Comparison of ENCODE assay signal across 17 cellular contexts in the genomic region with DNA sequence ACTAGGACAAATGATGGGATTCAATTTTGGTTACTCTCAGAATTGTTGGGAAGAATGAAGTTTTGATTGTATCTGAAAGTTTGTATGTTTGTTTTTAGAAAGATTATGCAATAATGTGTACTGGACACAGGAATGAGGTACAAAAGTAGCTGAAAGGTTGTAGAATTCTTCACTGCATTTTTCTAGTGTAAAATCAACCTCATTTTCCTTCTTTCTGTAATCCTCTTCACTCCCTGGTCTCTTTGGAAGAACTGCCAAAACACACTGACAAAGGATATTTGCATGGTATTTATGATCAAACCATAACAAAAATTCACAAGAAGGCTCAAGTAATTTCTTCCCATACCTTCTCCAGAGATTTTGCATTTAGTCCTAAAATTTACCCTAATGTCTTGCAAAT.
A peak's percentile ranks its signal among the peaks of the same experiment; 100 is the strongest.
DNase-seq lines count a peak whose midpoint lies in the region; ATAC-seq, FAIRE-seq and TF ChIP-seq lines count a peak whose summit lies in the region.
"Had no signal": no experiment of that assay in that cellular context is flagged by ENCODE, and none has a peak within 500 bp of the region (broad histone marks: within the 10 kb centered on the region; RNA-seq: fewer than 3 reads in every experiment).

No MANE protein-coding gene starts in this region.

- CTCF ChIA-PET in Caco-2 (lab: Charles Lee): no interaction called here

- POLR2A ChIA-PET in Caco-2 (lab: Charles Lee): no interaction called here

- intact Hi-C loops in CD14-positive monocyte (cut with micrococcal nuclease) (no loop called here), Caco-2 (cut with micrococcal nuclease; ENCODE audit: unreplicated experiment) (no loop called here)
- intact Hi-C loops in activated T-helper 2 cell treated with anti-CD3 and anti-CD28 coated beads, Interferon-gamma antibody, Interleukin-2, Interleukin-4, amounts not matched to agents 10 μg/mL and 5 μg/mL and 100 μg/mL, durations not matched to agents 14 hours and 24 hours and 36 hours (cut with micrococcal nuclease): no loop called here

- no peak overlapping the region for H3K27ac ChIP-seq in astrocyte (ENCODE audit: low read depth, low read length)
- H3K27ac ChIP-seq: KMS-11 had no signal

- no peak for TF ChIP-seq CTCF in CD14-positive monocyte (IDR thresholded peaks at IDR 0.05)
- no peak for TF ChIP-seq CTCF in astrocyte (IDR thresholded peaks at IDR 0.05; ENCODE audit: insufficient read depth, low read depth, low read length)
- TF ChIP-seq CTCF in nephron progenitor cell (IDR thresholded peaks at IDR 0.05): no peak
- TF ChIP-seq CTCF in Caco-2 (IDR thresholded peaks at IDR 0.05; ENCODE audit: insufficient read depth in 1 of 2, low read depth in 1 of 2, low read length in 1 of 2, severe bottlenecking in 1 of 2, unreplicated experiment in 1 of 2): no peak

- H3K4me1 Mint-ChIP-seq in CD14-positive monocyte (peaks cover 33% of the 10 kb centered on the region), astrocyte (ENCODE audit: low read depth, unreplicated experiment) (peaks cover 18% of the 10 kb centered on the region), nephron progenitor cell (peaks cover 8% of the 10 kb centered on the region), Caco-2 (ENCODE audit: low read depth, unreplicated experiment) (no peaks in the 10 kb centered on the region)
- H3K4me1 Mint-ChIP-seq in effector memory CD8-positive, alpha-beta T cell (ENCODE audit: low read depth in 2 of 2): peaks cover 7 to 42% of the 10 kb centered on the region in 2 donors
- H3K4me1 Mint-ChIP-seq in activated T-helper 2 cell treated with anti-CD3 and anti-CD28 coated beads, Interferon-gamma antibody, Interleukin-2, Interleukin-4, amounts not matched to agents 10 μg/mL and 5 μg/mL and 100 μg/mL, durations not matched to agents 14 hours and 24 hours and 36 hours (ENCODE audit: low read depth): peaks cover 21% of the 10 kb centered on the region
- peaks cover 10% of the 10 kb centered on the region for H3K4me1 Mint-ChIP-seq in stimulated activated naive CD8-positive, alpha-beta T cell treated with anti-CD3 and anti-CD28 coated beads, Interleukin-15, amount 100 ng/mL, for 72 hours

- H3K27me3 ChIP-seq in astrocyte (ENCODE audit: insufficient read depth, low read length) (no peaks in the 10 kb centered on the region), Caco-2 (replicated peaks; ENCODE audit: control insufficient read depth, insufficient read depth, low read length) (no peaks in the 10 kb centered on the region; the same call in 1 of the 2 replicates)

- H3K9ac ChIP-seq in astrocyte (ENCODE audit: low read length): no peak overlapping the region
- H3K9ac ChIP-seq: KMS-11 had no signal

- H2AFZ ChIP-seq in astrocyte (ENCODE audit: low read depth, low read length): no peak overlapping the region

- H3K9me3 ChIP-seq in astrocyte (ENCODE audit: insufficient read depth, low read depth, low read length): no peaks in the 10 kb centered on the region
- no peaks in the 10 kb centered on the region for H3K9me3 ChIP-seq in Caco-2

- no peak for ATAC-seq in effector memory CD8-positive, alpha-beta T cell (replicated peaks)
- ATAC-seq in stimulated activated naive CD8-positive, alpha-beta T cell treated with anti-CD3 and anti-CD28 coated beads, Interleukin-15, amount 100 ng/mL, for 72 hours: no peak

- no peak overlapping the region for H3K4me3 ChIP-seq in astrocyte (ENCODE audit: insufficient read depth, low read depth, low read length)
- no peak overlapping the region for H3K4me3 ChIP-seq in Caco-2 (ENCODE audit: low read depth, low read length)

- H3K27me3 Mint-ChIP-seq in CD14-positive monocyte (ENCODE audit: low read depth in 3 of 3) (peaks cover 0 to 1% (median 0%) of the 10 kb centered on the region in 3 donors), astrocyte (ENCODE audit: low read depth, unreplicated experiment) (no peaks in the 10 kb centered on the region), nephron progenitor cell (ENCODE audit: low read depth, poor library complexity) (no peaks in the 10 kb centered on the region), Caco-2 (ENCODE audit: insufficient read depth, unreplicated experiment) (peaks cover 7% of the 10 kb centered on the region)
- H3K27me3 Mint-ChIP-seq in effector memory CD8-positive, alpha-beta T cell: no peaks in the 10 kb centered on the region
- no peaks in the 10 kb centered on the region for H3K27me3 Mint-ChIP-seq in activated T-helper 2 cell treated with anti-CD3 and anti-CD28 coated beads, Interferon-gamma antibody, Interleukin-2, Interleukin-4, amounts not matched to agents 10 μg/mL and 5 μg/mL and 100 μg/mL, durations not matched to agents 14 hours and 24 hours and 36 hours (ENCODE audit: low read depth)
- H3K27me3 Mint-ChIP-seq in stimulated activated naive CD8-positive, alpha-beta T cell treated with anti-CD3 and anti-CD28 coated beads, Interleukin-15, amount 100 ng/mL, for 72 hours: no peaks in the 10 kb centered on the region

- H4K20me1 ChIP-seq in astrocyte (ENCODE audit: insufficient read depth, low read length): no peaks in the 10 kb centered on the region

- H3K27ac Mint-ChIP-seq in CD14-positive monocyte: peak overlapping the region in 6 of 7 donors; percentile 3 to 74 (median 42)
- no peak overlapping the region for H3K27ac Mint-ChIP-seq in astrocyte (ENCODE audit: unreplicated experiment)
- peak overlapping the region; percentile 28 to 41 for H3K27ac Mint-ChIP-seq in effector memory CD8-positive, alpha-beta T cell
- peak overlapping the region; percentile 54 for H3K27ac Mint-ChIP-seq in nephron progenitor cell
- no peak overlapping the region for H3K27ac Mint-ChIP-seq in Caco-2 (ENCODE audit: unreplicated experiment)
- H3K27ac Mint-ChIP-seq in activated T-helper 2 cell treated with anti-CD3 and anti-CD28 coated beads, Interferon-gamma antibody, Interleukin-2, Interleukin-4, amounts not matched to agents 10 μg/mL and 5 μg/mL and 100 μg/mL, durations not matched to agents 14 hours and 24 hours and 36 hours: no peak overlapping the region
- no peak overlapping the region for H3K27ac Mint-ChIP-seq in stimulated activated naive CD8-positive, alpha-beta T cell treated with anti-CD3 and anti-CD28 coated beads, Interleukin-15, amount 100 ng/mL, for 72 hours
- H3K27ac Mint-ChIP-seq: CD4-positive, alpha-beta memory T cell had no signal

- BruUV-seq in Caco-2 (replicated peaks; lab: Mats Ljungman, UMichigan): no TSS peak

- H3K79me2 ChIP-seq in astrocyte (ENCODE audit: insufficient read depth, low read length): no peaks in the 10 kb centered on the region

- H3K4me1 ChIP-seq in astrocyte (ENCODE audit: insufficient read depth, low read length) (no peaks in the 10 kb centered on the region), Caco-2 (no peaks in the 10 kb centered on the region)

- H3K4me2 ChIP-seq in astrocyte (ENCODE audit: low read length): no peak overlapping the region
- H3K4me2 ChIP-seq: KMS-11 had no signal

- H3K9me3 Mint-ChIP-seq in CD14-positive monocyte (no peaks in the 10 kb centered on the region), astrocyte (ENCODE audit: unreplicated experiment) (no peaks in the 10 kb centered on the region), nephron progenitor cell (no peaks in the 10 kb centered on the region), Caco-2 (ENCODE audit: unreplicated experiment) (no peaks in the 10 kb centered on the region)
- no peaks in the 10 kb centered on the region for H3K9me3 Mint-ChIP-seq in effector memory CD8-positive, alpha-beta T cell
- no peaks in the 10 kb centered on the region for H3K9me3 Mint-ChIP-seq in activated T-helper 2 cell treated with anti-CD3 and anti-CD28 coated beads, Interferon-gamma antibody, Interleukin-2, Interleukin-4, amounts not matched to agents 10 μg/mL and 5 μg/mL and 100 μg/mL, durations not matched to agents 14 hours and 24 hours and 36 hours
- no peaks in the 10 kb centered on the region for H3K9me3 Mint-ChIP-seq in stimulated activated naive CD8-positive, alpha-beta T cell treated with anti-CD3 and anti-CD28 coated beads, Interleukin-15, amount 100 ng/mL, for 72 hours
- H3K9me3 Mint-ChIP-seq: CD4-positive, alpha-beta memory T cell had no signal

- peak; percentile 17 for FAIRE-seq in astrocyte (lab: Jason Lieb, UNC)
- FAIRE-seq: D721Med had no signal

- H3K4me3 Mint-ChIP-seq in CD14-positive monocyte (no peak overlapping the region), astrocyte (ENCODE audit: unreplicated experiment) (no peak overlapping the region), nephron progenitor cell (no peak overlapping the region), Caco-2 (ENCODE audit: unreplicated experiment) (no peak overlapping the region)
- no peak overlapping the region for H3K4me3 Mint-ChIP-seq in effector memory CD8-positive, alpha-beta T cell
- no peak overlapping the region for H3K4me3 Mint-ChIP-seq in activated T-helper 2 cell treated with anti-CD3 and anti-CD28 coated beads, Interferon-gamma antibody, Interleukin-2, Interleukin-4, amounts not matched to agents 10 μg/mL and 5 μg/mL and 100 μg/mL, durations not matched to agents 14 hours and 24 hours and 36 hours (ENCODE audit: low read depth)
- no peak overlapping the region for H3K4me3 Mint-ChIP-seq in stimulated activated naive CD8-positive, alpha-beta T cell treated with anti-CD3 and anti-CD28 coated beads, Interleukin-15, amount 100 ng/mL, for 72 hours
- H3K4me3 Mint-ChIP-seq: CD4-positive, alpha-beta memory T cell had no signal

- H3K36me3 Mint-ChIP-seq in CD14-positive monocyte (peaks cover 76 to 95% of the 10 kb centered on the region in 2 donors), astrocyte (ENCODE audit: low read depth, unreplicated experiment) (peaks cover 10% of the 10 kb centered on the region), nephron progenitor cell (ENCODE audit: low read depth) (peaks cover 70% of the 10 kb centered on the region), Caco-2 (ENCODE audit: insufficient read depth, unreplicated experiment) (no peaks in the 10 kb centered on the region)
- peaks cover 51% of the 10 kb centered on the region for H3K36me3 Mint-ChIP-seq in effector memory CD8-positive, alpha-beta T cell (ENCODE audit: insufficient read depth)
- H3K36me3 Mint-ChIP-seq in activated T-helper 2 cell treated with anti-CD3 and anti-CD28 coated beads, Interferon-gamma antibody, Interleukin-2, Interleukin-4, amounts not matched to agents 10 μg/mL and 5 μg/mL and 100 μg/mL, durations not matched to agents 14 hours and 24 hours and 36 hours (ENCODE audit: low read depth): peaks cover 60% of the 10 kb centered on the region
- H3K36me3 Mint-ChIP-seq: CD4-positive, alpha-beta memory T cell had no signal

- no peak for DNase-seq in CD14-positive monocyte (ENCODE audit: low spot score)
- DNase-seq in astrocyte (ENCODE audit: low read depth): no peak
- no peak for DNase-seq in effector memory CD8-positive, alpha-beta T cell
- DNase-seq in nephron progenitor cell: no peak
- no peak for DNase-seq in Caco-2
- DNase-seq in stimulated activated CD4-positive, alpha-beta T cell treated with anti-CD3 and anti-CD28 coated beads, Interleukin-4, amount 100 ng/mL, for 1 hour: no peak
- DNase-seq in activated T-helper 2 cell treated with anti-CD3 and anti-CD28 coated beads, Interferon-gamma antibody, Interleukin-2, Interleukin-4, amounts not matched to agents 10 μg/mL and 5 μg/mL and 100 μg/mL, durations not matched to agents 14 hours and 24 hours and 36 hours (ENCODE audit: low spot score): no peak
- DNase-seq in stimulated activated naive CD8-positive, alpha-beta T cell treated with anti-CD3 and anti-CD28 coated beads, Interleukin-15, amount 100 ng/mL, for 72 hours: no peak
- DNase-seq: CD4-positive, alpha-beta memory T cell; NCI-H1417; NCI-H187; NCI-H2107; NCI-H2227 treated with DMSO at 0.1 percent for 48 hours; NCI-H510A treated with DMSO at 0.1 percent for 48 hours; SHP77 had no signal

- H3K36me3 ChIP-seq in astrocyte (ENCODE audit: insufficient read depth, low read length) (no peaks in the 10 kb centered on the region), Caco-2 (ENCODE audit: control insufficient read depth, insufficient read depth, low read length) (no peaks in the 10 kb centered on the region)

Comparison
In these comparisons a context has a peak if more than half of its experiments do, and no peak if none do; other contexts are left out.
1. H3K27ac Mint-ChIP-seq: peak in CD14-positive monocyte (6 of 7), effector memory CD8-positive, alpha-beta T cell (2 of 2) and nephron progenitor cell (single experiment); none in astrocyte (single experiment), Caco-2 (single experiment), activated T-helper 2 cell treated with anti-CD3 and anti-CD28 coated beads, Interferon-gamma antibody, Interleukin-2, Interleukin-4, amounts not matched to agents 10 μg/mL and 5 μg/mL and 100 μg/mL, durations not matched to agents 14 hours and 24 hours and 36 hours (single experiment) and stimulated activated naive CD8-positive, alpha-beta T cell treated with anti-CD3 and anti-CD28 coated beads, Interleukin-15, amount 100 ng/mL, for 72 hours (0 of 2).